In the genomic region with DNA sequence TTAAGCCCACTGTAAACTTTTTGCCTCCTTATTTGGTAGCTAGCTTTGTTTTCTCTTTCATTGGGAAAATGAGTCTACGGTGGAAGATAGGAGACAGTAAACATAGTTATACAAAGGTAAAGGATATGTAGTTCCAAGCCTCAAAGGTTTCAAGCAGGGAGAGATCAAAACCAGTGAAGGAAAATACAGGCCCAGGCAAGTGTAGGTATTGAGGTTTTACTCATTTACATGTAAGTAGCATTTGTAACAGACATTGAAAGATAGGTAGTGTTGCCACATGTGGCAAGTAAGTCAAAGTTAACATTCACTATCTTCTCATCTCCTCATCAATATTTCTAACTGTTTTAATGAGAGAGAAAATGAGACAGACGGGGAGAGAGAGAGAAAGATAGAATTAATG, we compare ENCODE assay signal across 29 cellular contexts.
"Had no signal": no experiment of that assay in that cellular context is flagged by ENCODE, and none has a peak within 500 bp of the region (broad histone marks: within the 10 kb centered on the region; RNA-seq: fewer than 3 reads in every experiment).

No MANE protein-coding gene starts in this region.

- H3K4me3 ChIP-seq: body of pancreas, cardiac muscle cell, colonic mucosa, esophagus muscularis mucosa, heart right ventricle, hepatocyte had no signal

- ATAC-seq: activated CD4-positive, CD25-positive, alpha-beta regulatory T cell treated with anti-CD3 and anti-CD28 coated beads, Interleukin-2, amount 50 U/mL, for 24 hours; activated CD8-positive, alpha-beta T cell treated with anti-CD3 and anti-CD28 coated beads for 36 hours; activated T-cell treated with anti-CD3 and anti-CD28 coated beads, Interleukin-2, amount 50 U/mL, for 4 hours; activated T-helper 17 cell treated with anti-CD3 and anti-CD28 coated beads, Interleukin-2, amount 50 U/mL, for 72 hours; body of pancreas; heart right ventricle had no signal

- H3K4me1 ChIP-seq: body of pancreas, colonic mucosa, esophagus muscularis mucosa, heart right ventricle had no signal

- H3K4me2 ChIP-seq: hepatocyte had no signal

- H3K27ac ChIP-seq: body of pancreas, cardiac muscle cell, colonic mucosa, heart right ventricle, hepatocyte had no signal

- DNase-seq: activated CD4-positive, alpha-beta T cell treated with anti-CD3 and anti-CD28 coated beads for 48 hours; activated CD4-positive, alpha-beta T cell treated with anti-CD3 and anti-CD28 coated beads, Interleukin-2, amount 50 U/mL, for 1 hour; activated CD4-positive, alpha-beta T cell treated with anti-CD3 and anti-CD28 coated beads, Interleukin-2, amount 50 U/mL, for 48 hours; activated CD8-positive, alpha-beta memory T cell treated with anti-CD3 and anti-CD28 coated beads for 24 hours; activated CD8-positive, alpha-beta T cell treated with anti-CD3 and anti-CD28 coated beads for 36 hours; activated effector memory CD4-positive, alpha-beta T cell treated with Interleukin-2 at 50 U/mL for 16 hours; activated gamma-delta T cell treated with Interleukin-2 at 50 U/mL for 16 hours; activated naive CD4-positive, alpha-beta T cell treated with anti-CD3 and anti-CD28 coated beads, Interleukin-2, amount 50 U/mL, for 16 hours; activated naive CD4-positive, alpha-beta T cell treated with Interleukin-2 at 50 U/mL for 16 hours; activated T-cell treated with anti-CD3 and anti-CD28 coated beads, Interleukin-2, amount 50 U/mL, for 4 hours; amniotic stem cell; anterior cingulate cortex; body of pancreas; central memory CD4-positive, alpha-beta T cell; cerebellar nuclear complex; colonic mucosa; effector CD8-positive, alpha-beta T cell; erythroblast; foreskin melanocyte; heart right ventricle; T-helper 2 cell had no signal

- H3K9me3 Mint-ChIP-seq: activated T-cell treated with anti-CD3 and anti-CD28 coated beads, Interleukin-2, amount 50 U/mL, for 4 hours; activated T-helper 17 cell treated with anti-CD3 and anti-CD28 coated beads, Interleukin-2, amount 50 U/mL, for 72 hours had no signal

- FAIRE-seq: endometrium, endothelial cell of umbilical vein had no signal

- H3K27me3 Mint-ChIP-seq: activated CD8-positive, alpha-beta T cell treated with anti-CD3 and anti-CD28 coated beads for 36 hours; activated naive CD8-positive, alpha-beta T cell; activated T-helper 17 cell treated with anti-CD3 and anti-CD28 coated beads, Interleukin-2, amount 50 U/mL, for 72 hours had no signal

- H3K79me2 ChIP-seq: hepatocyte had no signal

- H3K36me3 Mint-ChIP-seq: activated naive CD8-positive, alpha-beta T cell had no signal

- H3K27me3 ChIP-seq: body of pancreas, cardiac muscle cell, colonic mucosa, esophagus muscularis mucosa, hepatocyte had no signal

- H3K36me3 ChIP-seq: cardiac muscle cell, colonic mucosa, esophagus muscularis mucosa, heart right ventricle had no signal

- H3K27ac Mint-ChIP-seq: activated CD8-positive, alpha-beta T cell treated with anti-CD3 and anti-CD28 coated beads for 36 hours; activated naive CD8-positive, alpha-beta T cell; activated T-helper 17 cell treated with anti-CD3 and anti-CD28 coated beads, Interleukin-2, amount 50 U/mL, for 72 hours had no signal

- H3K9me3 ChIP-seq: body of pancreas, colonic mucosa, esophagus muscularis mucosa, heart right ventricle had no signal

- H2AFZ ChIP-seq: hepatocyte had no signal

- H3K4me3 Mint-ChIP-seq: activated CD8-positive, alpha-beta T cell treated with anti-CD3 and anti-CD28 coated beads for 36 hours; activated naive CD8-positive, alpha-beta T cell; activated T-cell treated with anti-CD3 and anti-CD28 coated beads, Interleukin-2, amount 50 U/mL, for 4 hours; activated T-helper 17 cell treated with anti-CD3 and anti-CD28 coated beads, Interleukin-2, amount 50 U/mL, for 72 hours had no signal
